Comparison of ENCODE assay signal across 2 cellular contexts in genomic region chr3:167113466-167113865, GRCh38.
A peak's percentile ranks its signal among the peaks of the same experiment; 100 is the strongest.
TF ChIP-seq lines count a peak whose summit lies in the region.

No MANE protein-coding gene starts in this region.

TF ChIP-seq in liver, 16 proteins besides CTCF, POLR2A, EP300 and RAD21 (continued from another document):
- TF ChIP-seq ZBTB33 (IDR thresholded peaks at IDR 0.05) (no peak), TAF1 (conservative IDR thresholded peaks at IDR 0.05) (no peak), NR2F2 (IDR thresholded peaks at IDR 0.05) (peak; percentile 27)

TF ChIP-seq in HepG2, 621 proteins besides CTCF, POLR2A, EP300 and RAD21 (continued from another document):
- TF ChIP-seq PBX3 (CRISPR knock-in tag; IDR thresholded peaks at IDR 0.05; ENCODE audit: borderline replicate concordance), result no peak
- TF ChIP-seq POLR2G (IDR thresholded peaks at IDR 0.05; ENCODE audit: low read depth, low read length), result no peak
- TF ChIP-seq MEIS2 (CRISPR knock-in tag; IDR thresholded peaks at IDR 0.05), result no peak
- TF ChIP-seq ZNF160 (CRISPR knock-in tag; IDR thresholded peaks at IDR 0.05), result no peak
- no peak for TF ChIP-seq ZIK1 (CRISPR knock-in tag; IDR thresholded peaks at IDR 0.05; ENCODE audit: borderline replicate concordance, low read depth)
- no peak for TF ChIP-seq ZBTB26 (CRISPR knock-in tag; IDR thresholded peaks at IDR 0.05; ENCODE audit: borderline replicate concordance)
- no peak for TF ChIP-seq ZNF441 (CRISPR knock-in tag; IDR thresholded peaks at IDR 0.05; ENCODE audit: borderline replicate concordance)
- no peak for TF ChIP-seq PTBP1 (IDR thresholded peaks at IDR 0.05; ENCODE audit: low read depth, low read length, poor library complexity, severe bottlenecking)
